17 cellular contexts compared by ENCODE assay signal in genomic region chr10:13813540-13813939, GRCh38.
A peak's percentile ranks its signal among the peaks of the same experiment; 100 is the strongest.
DNase-seq lines count a peak whose midpoint lies in the region; ATAC-seq and TF ChIP-seq lines count a peak whose summit lies in the region.
"Had no signal": no experiment of that assay in that cellular context is flagged by ENCODE, and none has a peak within 500 bp of the region (broad histone marks: within the 10 kb centered on the region; RNA-seq: fewer than 3 reads in every experiment).

No MANE protein-coding gene starts in this region.

- H3K4ac ChIP-seq in mesenchymal stem cell (ENCODE audit: low read depth in 1 of 2, low read length in 2 of 2) = no peak overlapping the region

- H3K36me3 ChIP-seq in mesenchymal stem cell (ENCODE audit: control insufficient read depth in 1 of 2, insufficient read depth in 2 of 2, low read depth in 1 of 2, low read length in 2 of 2) = peaks cover 6 to 7% of the 10 kb centered on the region in 2 experiments
- H3K36me3 ChIP-seq in naive thymus-derived CD4-positive, alpha-beta T cell (ENCODE audit: control insufficient read depth in 2 of 3, insufficient read depth in 3 of 3, low read length in 3 of 3) = no peaks in the 10 kb centered on the region
- H3K36me3 ChIP-seq: BE2C; BLaER1 treated with 17β-estradiol and CSF1 and Interleukin-3, amounts not matched to agents 10 nM and 100 nM had no signal

- H2BK15ac ChIP-seq in mesenchymal stem cell (ENCODE audit: low read depth, poor library complexity, severe bottlenecking) = no peak overlapping the region

- no peak overlapping the region for H2BK12ac ChIP-seq in mesenchymal stem cell (ENCODE audit: low read length in 2 of 2)

- no peak for ATAC-seq in naive thymus-derived CD4-positive, alpha-beta T cell

- H3K18ac ChIP-seq in mesenchymal stem cell (ENCODE audit: low read depth in 1 of 2, low read length in 2 of 2) = peak overlapping the region in 1 of 2 experiments; percentile 29

- H3K36me3 Mint-ChIP-seq in naive thymus-derived CD4-positive, alpha-beta T cell = peaks cover 4 to 11% (median 8%) of the 10 kb centered on the region in 5 donors
- peaks cover 33% of the 10 kb centered on the region for H3K36me3 Mint-ChIP-seq in osteocyte (ENCODE audit: unreplicated experiment)
- H3K36me3 Mint-ChIP-seq: CD14-positive monocyte had no signal

- no peak overlapping the region for H4K91ac ChIP-seq in mesenchymal stem cell (ENCODE audit: low read length)

- no peak overlapping the region for H2BK120ac ChIP-seq in mesenchymal stem cell (ENCODE audit: low read depth, low read length)

- no peak overlapping the region for H3K9ac ChIP-seq in mesenchymal stem cell (ENCODE audit: low read length)
- H3K9ac ChIP-seq: BLaER1 treated with 17β-estradiol and CSF1 and Interleukin-3, amounts not matched to agents 10 nM and 100 nM had no signal

- no peak for TF ChIP-seq CTCF in osteocyte (IDR thresholded peaks at IDR 0.05)

- DNase-seq in NCI-H510A treated with DMSO at 0.1 percent for 48 hours (lab: John Stamatoyannopoulos, UW) (peak; percentile 12), NCI-H510A (lab: John Stamatoyannopoulos, UW) (no peak), NCI-H748 treated with DMSO at 0.1 percent for 48 hours (lab: John Stamatoyannopoulos, UW) (peak; percentile 6), mesenchymal stem cell (no peak), SK-N-DZ (ENCODE audit: low spot score) (no peak), osteocyte (ENCODE audit: extremely low spot score, unreplicated experiment) (no peak)
- DNase-seq in naive thymus-derived CD4-positive, alpha-beta T cell = no peak
- DNase-seq: AML-193; BE2C; CD4-positive, alpha-beta T cell; CD8-positive, alpha-beta memory T cell; DND-41; GOT3; HCEC 1CT had no signal

- H2AK5ac ChIP-seq in mesenchymal stem cell (ENCODE audit: low read length, severe bottlenecking) = no peak overlapping the region

- POLR2A ChIA-PET in naive thymus-derived CD4-positive, alpha-beta T cell (lab: Charles Lee) = no interaction called here

- no peaks in the 10 kb centered on the region for H3K27me3 ChIP-seq in mesenchymal stem cell (ENCODE audit: control insufficient read depth in 1 of 2, insufficient read depth in 1 of 2, low read length in 2 of 2)
- no peaks in the 10 kb centered on the region for H3K27me3 ChIP-seq in naive thymus-derived CD4-positive, alpha-beta T cell (ENCODE audit: control insufficient read depth in 2 of 2, insufficient read depth in 2 of 2, low read length in 2 of 2)
- H3K27me3 ChIP-seq: BE2C; BLaER1 treated with 17β-estradiol and CSF1 and Interleukin-3, amounts not matched to agents 10 nM and 100 nM had no signal

- peaks cover 3% of the 10 kb centered on the region for H3K9me3 ChIP-seq in mesenchymal stem cell (ENCODE audit: control insufficient read depth, low read length)
- no peaks in the 10 kb centered on the region for H3K9me3 ChIP-seq in naive thymus-derived CD4-positive, alpha-beta T cell (ENCODE audit: control insufficient read depth in 2 of 3, low read length in 3 of 3)
- H3K9me3 ChIP-seq: BE2C had no signal

- no peak overlapping the region for H2AFZ ChIP-seq in mesenchymal stem cell (ENCODE audit: low read depth, low read length)

- intact Hi-C loops in naive thymus-derived CD4-positive, alpha-beta T cell (cut with micrococcal nuclease) = no loop called here

- H3K79me1 ChIP-seq in mesenchymal stem cell (replicated peaks; ENCODE audit: low read length, poor library complexity, severe bottlenecking) = peaks cover 15% of the 10 kb centered on the region

- no peak overlapping the region for H2BK5ac ChIP-seq in mesenchymal stem cell (ENCODE audit: low read depth, low read length, poor library complexity, severe bottlenecking)

- CTCF ChIA-PET in naive thymus-derived CD4-positive, alpha-beta T cell (lab: Charles Lee) = interaction anchor here (0.5 kb wide), 1 partner anchor 1979 kb away, joined by 3 read pairs; no protein-coding TSS in a partner anchor

- no peak overlapping the region for H3K4me3 Mint-ChIP-seq in naive thymus-derived CD4-positive, alpha-beta T cell
- H3K4me3 Mint-ChIP-seq in osteocyte (ENCODE audit: unreplicated experiment) = no peak overlapping the region
- H3K4me3 Mint-ChIP-seq: CD4-positive, alpha-beta T cell; CD8-positive, alpha-beta memory T cell had no signal

- H3K4me2 ChIP-seq in mesenchymal stem cell (ENCODE audit: low read length, poor library complexity, severe bottlenecking) = no peak overlapping the region
- H3K4me2 ChIP-seq: BLaER1 treated with 17β-estradiol and CSF1 and Interleukin-3, amounts not matched to agents 10 nM and 100 nM had no signal

- peaks cover 0 to 4% (median 0%) of the 10 kb centered on the region in 5 donors for H3K27me3 Mint-ChIP-seq in naive thymus-derived CD4-positive, alpha-beta T cell
- H3K27me3 Mint-ChIP-seq in osteocyte (ENCODE audit: unreplicated experiment) = no peaks in the 10 kb centered on the region
- H3K27me3 Mint-ChIP-seq: CD4-positive, alpha-beta T cell had no signal

- no peak overlapping the region for H3K27ac ChIP-seq in mesenchymal stem cell (ENCODE audit: low read length, poor library complexity, severe bottlenecking)
- no peak overlapping the region for H3K27ac ChIP-seq in naive thymus-derived CD4-positive, alpha-beta T cell (ENCODE audit: low read depth, low read length)
- H3K27ac ChIP-seq: 22Rv1; BLaER1 treated with 17β-estradiol and CSF1 and Interleukin-3, amounts not matched to agents 10 nM and 100 nM had no signal

- H3K27ac Mint-ChIP-seq in naive thymus-derived CD4-positive, alpha-beta T cell = no peak overlapping the region
- no peak overlapping the region for H3K27ac Mint-ChIP-seq in osteocyte (ENCODE audit: unreplicated experiment)
- H3K27ac Mint-ChIP-seq: CD14-positive monocyte; CD4-positive, alpha-beta T cell; CD8-positive, alpha-beta memory T cell had no signal

- H3K4me1 Mint-ChIP-seq in naive thymus-derived CD4-positive, alpha-beta T cell = peaks cover 0 to 9% (median 5%) of the 10 kb centered on the region in 7 donors
- peaks cover 51% of the 10 kb centered on the region for H3K4me1 Mint-ChIP-seq in osteocyte (ENCODE audit: unreplicated experiment)
- H3K4me1 Mint-ChIP-seq: CD14-positive monocyte had no signal

- H3K4me1 ChIP-seq in mesenchymal stem cell (ENCODE audit: control insufficient read depth, insufficient read depth, low read depth, low read length) = peaks cover 11% of the 10 kb centered on the region
- no peaks in the 10 kb centered on the region for H3K4me1 ChIP-seq in naive thymus-derived CD4-positive, alpha-beta T cell (ENCODE audit: control insufficient read depth in 2 of 2, insufficient read depth in 2 of 2, low read length in 2 of 2)
- H3K4me1 ChIP-seq: BE2C had no signal

- H4K8ac ChIP-seq in mesenchymal stem cell (ENCODE audit: low read length) = peak overlapping the region; percentile 41

- H3K4me3 ChIP-seq in mesenchymal stem cell (ENCODE audit: insufficient read depth in 1 of 2, low read depth in 1 of 2, low read length in 2 of 2) = no peak overlapping the region
- H3K4me3 ChIP-seq in naive thymus-derived CD4-positive, alpha-beta T cell (ENCODE audit: low read length) = no peak overlapping the region
- H3K4me3 ChIP-seq: BLaER1 treated with 17β-estradiol and CSF1 and Interleukin-3, amounts not matched to agents 10 nM and 100 nM had no signal

- 100% methylated on average over 4 of the region's 4 CpGs for WGBS in mesenchymal stem cell

- H3K23ac ChIP-seq in mesenchymal stem cell (ENCODE audit: low read length in 2 of 2) = no peak overlapping the region

- no peak overlapping the region for H3K14ac ChIP-seq in mesenchymal stem cell (ENCODE audit: low read length in 2 of 2)

- peaks cover 3 to 24% (median 10%) of the 10 kb centered on the region in 11 donors for H3K9me3 Mint-ChIP-seq in naive thymus-derived CD4-positive, alpha-beta T cell
- H3K9me3 Mint-ChIP-seq in osteocyte (ENCODE audit: unreplicated experiment) = peaks cover 4% of the 10 kb centered on the region

Comparison
In these comparisons a context has a peak if more than half of its experiments do, and no peak if none do; other contexts are left out.
1. DNase-seq: peak in NCI-H510A treated with DMSO at 0.1 percent for 48 hours (single experiment) and NCI-H748 treated with DMSO at 0.1 percent for 48 hours (single experiment); none in NCI-H510A (single experiment), mesenchymal stem cell (single experiment), SK-N-DZ (single experiment), naive thymus-derived CD4-positive, alpha-beta T cell (0 of 9) and osteocyte (single experiment).